ENCODE assay signal across 12 cellular contexts in the genomic region with DNA sequence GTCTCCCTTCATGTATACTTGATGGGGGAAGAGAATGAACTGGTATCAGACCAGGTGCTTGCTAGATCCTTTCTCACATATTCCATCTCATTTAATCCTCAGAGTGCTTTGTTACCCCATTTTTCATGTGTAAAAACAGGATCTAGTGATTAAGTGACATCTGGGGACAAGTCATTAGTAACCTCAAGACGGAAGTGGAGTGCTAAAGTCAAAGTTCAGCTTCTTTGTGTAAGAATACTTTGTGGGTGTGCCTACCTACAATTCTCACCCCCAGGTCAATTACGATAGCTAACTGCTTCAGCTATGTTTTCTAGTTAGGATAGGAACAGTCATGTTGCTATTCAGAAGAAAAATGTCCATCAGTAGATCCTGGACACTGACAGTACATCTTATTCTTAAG. TPM values are rescaled to one million over a fixed set of nuclear protein-coding genes. Genes with fewer than 3 reads are reported as not detected.
DNase-seq lines count a peak whose midpoint lies in the region; ATAC-seq and TF ChIP-seq lines count a peak whose summit lies in the region.
"Had no signal": no experiment of that assay in that cellular context is flagged by ENCODE, and none has a peak within 500 bp of the region (broad histone marks: within the 10 kb centered on the region; RNA-seq: fewer than 3 reads in every experiment).

No MANE protein-coding gene starts in this region.

- H3K9me2 ChIP-seq in Karpas-422 (replicated peaks; ENCODE audit: insufficient read depth, low read length): no peaks in the 10 kb centered on the region

- POLR2A ChIA-PET in activated CD4-positive, alpha-beta memory T cell treated with anti-CD3 and anti-CD28 coated beads, Interleukin-2, amount 10 ng/mL, durations not matched to agents 7 days and 5 days (lab: Charles Lee): interaction anchor here (1.2 to 2.1 kb wide), 5 partner anchors 8 to 490 kb away, joined by 3 to 14 read pairs (median 6); no protein-coding TSS in a partner anchor

- peak overlapping the region; percentile 78 for H3K27ac Mint-ChIP-seq in activated CD4-positive, alpha-beta memory T cell treated with anti-CD3 and anti-CD28 coated beads, Interleukin-2, amount 10 ng/mL, durations not matched to agents 7 days and 5 days
- peak overlapping the region; percentile 37 to 70 for H3K27ac Mint-ChIP-seq in natural killer cell

- peak overlapping the region; percentile 35; the same call in 1 of the 2 replicates for H3K4me2 ChIP-seq in DND-41 (ENCODE audit: insufficient read depth, low read length)
- peak overlapping the region; percentile 28 for H3K4me2 ChIP-seq in Karpas-422 (ENCODE audit: low read depth, low read length, poor library complexity, severe bottlenecking)

- intact Hi-C loops in natural killer cell (cut with micrococcal nuclease): loop anchor here (10.0 kb wide), 2 partner anchors 322 to 1268 kb away; partner anchors contain the start of genes AOPEP and NINJ1

- peaks cover 66% of the 10 kb centered on the region for H3K4me1 Mint-ChIP-seq in activated CD4-positive, alpha-beta memory T cell treated with anti-CD3 and anti-CD28 coated beads, Interleukin-2, amount 10 ng/mL, durations not matched to agents 7 days and 5 days
- peaks cover 65 to 75% of the 10 kb centered on the region in 2 donors for H3K4me1 Mint-ChIP-seq in natural killer cell

- DNase-seq in DND-41 (no peak), Karpas-422 (peak; percentile 59), natural killer cell (no peak), NCI-H2081 treated with DMSO at 0.1 percent for 48 hours (lab: John Stamatoyannopoulos, UW) (no peak), NCI-H1105 (lab: John Stamatoyannopoulos, UW) (no peak)
- no peak for DNase-seq in activated CD4-positive, alpha-beta memory T cell treated with anti-CD3 and anti-CD28 coated beads, Interleukin-2, amount 10 ng/mL, durations not matched to agents 7 days and 5 days
- no peak for DNase-seq in stimulated activated CD4-positive, alpha-beta T cell treated with anti-CD3 and anti-CD28 coated beads, Interleukin-4, amount 100 ng/mL, for 24 hours
- DNase-seq: activated CD4-positive, CD25-positive, alpha-beta regulatory T cell; DMS79 treated with DMSO at 0.1 percent for 48 hours; head of caudate nucleus; mammary epithelial cell; NCI-H187 had no signal

- H3K79me2 ChIP-seq in DND-41 (ENCODE audit: insufficient read depth, low read length): peaks cover 98% of the 10 kb centered on the region
- peaks cover 96% of the 10 kb centered on the region for H3K79me2 ChIP-seq in Karpas-422 (ENCODE audit: low read length)

- H3K4me3 ChIP-seq in DND-41 (ENCODE audit: low read depth in 1 of 2, low read length in 2 of 2) (no peak overlapping the region), Karpas-422 (ENCODE audit: low read length) (no peak overlapping the region)

- ATAC-seq in DND-41 (ENCODE audit: insufficient read depth, low read depth) (no peak), natural killer cell (no peak)

- no peaks in the 10 kb centered on the region for H3K27me3 Mint-ChIP-seq in activated CD4-positive, alpha-beta memory T cell treated with anti-CD3 and anti-CD28 coated beads, Interleukin-2, amount 10 ng/mL, durations not matched to agents 7 days and 5 days
- no peaks in the 10 kb centered on the region for H3K27me3 Mint-ChIP-seq in natural killer cell (ENCODE audit: low read depth in 2 of 2)

- H3K36me3 ChIP-seq in DND-41 (ENCODE audit: insufficient read depth, low read length) (peaks cover 43% of the 10 kb centered on the region), Karpas-422 (ENCODE audit: insufficient read depth, low read length) (peaks cover 21% of the 10 kb centered on the region; the same call in 1 of the 2 replicates)

- no peak overlapping the region for H2AFZ ChIP-seq in DND-41 (ENCODE audit: low read depth, low read length)
- H2AFZ ChIP-seq in Karpas-422 (ENCODE audit: low read length): no peak overlapping the region

- CTCF ChIA-PET in activated CD4-positive, alpha-beta memory T cell treated with anti-CD3 and anti-CD28 coated beads, Interleukin-2, amount 10 ng/mL, durations not matched to agents 7 days and 5 days (lab: Charles Lee): interaction anchor here (0.8 to 1.9 kb wide), 4 partner anchors 10 to 348 kb away, joined by 3 to 13 read pairs (median 3); no protein-coding TSS in a partner anchor

- no peaks in the 10 kb centered on the region for H3K9me3 Mint-ChIP-seq in activated CD4-positive, alpha-beta memory T cell treated with anti-CD3 and anti-CD28 coated beads, Interleukin-2, amount 10 ng/mL, durations not matched to agents 7 days and 5 days
- H3K9me3 Mint-ChIP-seq in natural killer cell: no peaks in the 10 kb centered on the region

- peaks cover 68% of the 10 kb centered on the region for H3K36me3 Mint-ChIP-seq in activated CD4-positive, alpha-beta memory T cell treated with anti-CD3 and anti-CD28 coated beads, Interleukin-2, amount 10 ng/mL, durations not matched to agents 7 days and 5 days (ENCODE audit: low read depth)
- H3K36me3 Mint-ChIP-seq in natural killer cell: no peaks in the 10 kb centered on the region

- TF ChIP-seq CTCF in DND-41 (IDR thresholded peaks at IDR 0.05; ENCODE audit: borderline replicate concordance, extremely low read depth, low read length, poor library complexity, severe bottlenecking) (no peak), natural killer cell (IDR thresholded peaks at IDR 0.05) (no peak)

- no peaks in the 10 kb centered on the region for H3K27me3 ChIP-seq in DND-41 (ENCODE audit: insufficient read depth, low read length, poor library complexity)
- no peaks in the 10 kb centered on the region for H3K27me3 ChIP-seq in Karpas-422 (ENCODE audit: low read length)

- H3K9ac ChIP-seq in DND-41 (ENCODE audit: low read depth, low read length) (no peak overlapping the region), Karpas-422 (ENCODE audit: low read length) (no peak overlapping the region)

- no peaks in the 10 kb centered on the region for H3K9me3 ChIP-seq in DND-41 (ENCODE audit: insufficient read depth, low read length, severe bottlenecking)
- H3K9me3 ChIP-seq in Karpas-422 (ENCODE audit: low read length): no peaks in the 10 kb centered on the region

- H3K27ac ChIP-seq in DND-41 (ENCODE audit: low read length) (peak overlapping the region; percentile 15; the same call in 1 of the 2 replicates), Karpas-422 (ENCODE audit: low read length) (peak overlapping the region; percentile 24)

- H3K4me3 Mint-ChIP-seq in activated CD4-positive, alpha-beta memory T cell treated with anti-CD3 and anti-CD28 coated beads, Interleukin-2, amount 10 ng/mL, durations not matched to agents 7 days and 5 days: peak overlapping the region; percentile 16
- no peak overlapping the region for H3K4me3 Mint-ChIP-seq in natural killer cell

- H3K4me1 ChIP-seq in DND-41 (ENCODE audit: insufficient read depth, low read length) (peaks cover 77% of the 10 kb centered on the region), Karpas-422 (ENCODE audit: low read length) (peaks cover 67% of the 10 kb centered on the region)

- H4K20me1 ChIP-seq in DND-41 (ENCODE audit: insufficient read depth, low read length): peaks cover 43% of the 10 kb centered on the region; the same call in 1 of the 2 replicates
- H4K20me1 ChIP-seq in Karpas-422 (ENCODE audit: insufficient read depth, low read depth, low read length): peaks cover 12% of the 10 kb centered on the region

RNA-seq across cellular contexts. Expression of gene FAM120AOS, which starts 3.1 kb away (rescaled TPM):
- total RNA-seq in Karpas-422 (2014; rRNA removed; shearing (Covaris generic); ENCODE audit: low replicate concordance): 47.1 and 48.1 TPM in 2 replicates
- 10 to 100 TPM; 41.4 to 43.1 TPM for total RNA-seq in activated CD4-positive, alpha-beta memory T cell treated with anti-CD3 and anti-CD28 coated beads, Interleukin-2, amount 10 ng/mL, durations not matched to agents 7 days and 5 days
- 10 to 100 TPM; 36.7 to 49.7 (median 45.3) TPM for total RNA-seq in natural killer cell

RNA-seq across cellular contexts. Expression of gene FAM120A, which starts 5.0 kb away (rescaled TPM):
- total RNA-seq in Karpas-422 (2014; rRNA removed; shearing (Covaris generic); ENCODE audit: low replicate concordance): 79.3 and 83.1 TPM in 2 replicates
- 100 to 1,000 TPM; 133 to 138 TPM for total RNA-seq in activated CD4-positive, alpha-beta memory T cell treated with anti-CD3 and anti-CD28 coated beads, Interleukin-2, amount 10 ng/mL, durations not matched to agents 7 days and 5 days
- total RNA-seq in natural killer cell: 10 to 100 TPM; 87.7 to 96.1 (median 91.5) TPM
